16 cellular contexts compared by ENCODE assay signal in genomic region chr9:124964604-124965003, GRCh38. TPM values are rescaled to one million over a fixed set of nuclear protein-coding genes. Genes with fewer than 3 reads are reported as not detected.
DNase-seq lines count a peak whose midpoint lies in the region; ATAC-seq, FAIRE-seq and TF ChIP-seq lines count a peak whose summit lies in the region.
"Had no signal": no experiment of that assay in that cellular context is flagged by ENCODE, and none has a peak within 500 bp of the region (broad histone marks: within the 10 kb centered on the region; RNA-seq: fewer than 3 reads in every experiment).

No MANE protein-coding gene starts in this region.

- H3K27me3 Mint-ChIP-seq in activated T-cell treated with anti-CD3 and anti-CD28 coated beads, Interleukin-2, amount 50 U/mL, for 72 hours (ENCODE audit: low read depth) = no peaks in the 10 kb centered on the region
- no peaks in the 10 kb centered on the region for H3K27me3 Mint-ChIP-seq in activated naive CD8-positive, alpha-beta T cell treated with anti-CD3 and anti-CD28 coated beads for 36 hours

- no peak overlapping the region for H3K23ac ChIP-seq in mesendoderm (ENCODE audit: low read length)

- 11 to 47% (median 21%) methylated on average over 2 of the region's 2 CpGs for WGBS in small intestine, 3 donors
- WGBS in mesendoderm (ENCODE audit: extremely low coverage, insufficient coverage, low lambda C conversion rate) = no CpG with 5 or more reads among the region's 2 CpGs

- H3K18ac ChIP-seq in mesendoderm (ENCODE audit: low read length) = no peak overlapping the region

- no peaks in the 10 kb centered on the region for H3K36me3 Mint-ChIP-seq in activated T-cell treated with anti-CD3 and anti-CD28 coated beads, Interleukin-2, amount 50 U/mL, for 72 hours (ENCODE audit: insufficient read depth in 2 of 2)
- H3K36me3 Mint-ChIP-seq in activated naive CD8-positive, alpha-beta T cell treated with anti-CD3 and anti-CD28 coated beads for 36 hours = peaks cover 11% of the 10 kb centered on the region

- no peak overlapping the region for H2AK5ac ChIP-seq in mesendoderm (ENCODE audit: low read length)

- no peaks in the 10 kb centered on the region for H3K79me1 ChIP-seq in mesendoderm (ENCODE audit: low read length)

- H3K4me3 ChIP-seq in SJCRH30 (no peak overlapping the region), small intestine (ENCODE audit: low read depth in 1 of 2, low read length in 2 of 2) (no peak overlapping the region), mesendoderm (ENCODE audit: low read length) (no peak overlapping the region)
- H3K4me3 ChIP-seq: vagina had no signal

- no peak overlapping the region for H3K4me2 ChIP-seq in mesendoderm (ENCODE audit: low read length)

- H3K4me1 ChIP-seq in SJCRH30 (peaks cover 8% of the 10 kb centered on the region), small intestine (ENCODE audit: control insufficient read depth in 2 of 2, insufficient read depth in 1 of 2, low read depth in 1 of 2, low read length in 1 of 2) (no peaks in the 10 kb centered on the region), mesendoderm (ENCODE audit: control insufficient read depth, low read depth, low read length) (no peaks in the 10 kb centered on the region)
- H3K4me1 ChIP-seq: foreskin keratinocyte, vagina had no signal

- FAIRE-seq in small intestine (lab: Jason Lieb, UNC) = no peak
- FAIRE-seq: HepG2, TTC549 had no signal

- H2BK15ac ChIP-seq in mesendoderm (replicated peaks; ENCODE audit: low read depth) = no peak overlapping the region

- H2BK5ac ChIP-seq in mesendoderm (ENCODE audit: low read length) = no peak overlapping the region

- H3K56ac ChIP-seq in mesendoderm (ENCODE audit: low read length) = no peak overlapping the region

- H3K27me3 ChIP-seq in SJCRH30 (no peaks in the 10 kb centered on the region), small intestine (ENCODE audit: control insufficient read depth in 2 of 2, insufficient read depth in 2 of 2, low read length in 2 of 2) (no peaks in the 10 kb centered on the region), mesendoderm (ENCODE audit: insufficient read depth, low read length, poor library complexity) (no peaks in the 10 kb centered on the region)
- H3K27me3 ChIP-seq: foreskin keratinocyte, vagina had no signal

- H4K8ac ChIP-seq in mesendoderm (ENCODE audit: low read depth, low read length) = no peak overlapping the region

- DNase-seq in activated T-cell treated with anti-CD3 and anti-CD28 coated beads, Interleukin-2, amount 50 U/mL, for 72 hours = no peak
- no peak for DNase-seq in activated T-cell treated with anti-CD3 and anti-CD28 coated beads, Interleukin-2, amount 50 U/mL, for 48 hours
- peak in 1 of 2 experiments; percentile 40 for DNase-seq in SJCRH30
- DNase-seq in activated naive CD8-positive, alpha-beta T cell treated with anti-CD3 and anti-CD28 coated beads for 36 hours = no peak
- DNase-seq in small intestine = peak; percentile 12
- no peak for DNase-seq in mesendoderm
- DNase-seq in substantia nigra (lab: John Stamatoyannopoulos, UW) = no peak
- DNase-seq: Calu3; foreskin keratinocyte; NK-92 treated with Interleukin-12 subunit alpha and Interleukin-12 subunit beta, amount 100 ng/mL, for 24 hours; SHP77 treated with DMSO at 0.1 percent for 48 hours had no signal

- peak overlapping the region in 1 of 2 donors; percentile 58 for H3K4me3 Mint-ChIP-seq in activated T-cell treated with anti-CD3 and anti-CD28 coated beads, Interleukin-2, amount 50 U/mL, for 72 hours
- H3K4me3 Mint-ChIP-seq in activated naive CD8-positive, alpha-beta T cell treated with anti-CD3 and anti-CD28 coated beads for 36 hours = no peak overlapping the region
- H3K4me3 Mint-ChIP-seq: nephron had no signal

- H3K9me3 ChIP-seq in SJCRH30 (replicated peaks) (no peaks in the 10 kb centered on the region), small intestine (ENCODE audit: control insufficient read depth, low read depth) (no peaks in the 10 kb centered on the region)
- H3K9me3 ChIP-seq: vagina had no signal

- ATAC-seq in activated T-cell treated with anti-CD3 and anti-CD28 coated beads, Interleukin-2, amount 50 U/mL, for 72 hours (replicated peaks in 1 of 2) = no peak
- no peak for ATAC-seq in SK-N-SH treated with all-trans-retinoic acid at 6 μM for 48 hours
- ATAC-seq: foreskin keratinocyte, HepG2 had no signal

- H3K36me3 ChIP-seq in SJCRH30 = peaks cover 4% of the 10 kb centered on the region; the same call in 1 of the 2 replicates
- no peaks in the 10 kb centered on the region for H3K36me3 ChIP-seq in small intestine (ENCODE audit: control insufficient read depth in 2 of 2, insufficient read depth in 2 of 2, low read length in 2 of 2)
- H3K36me3 ChIP-seq in mesendoderm (ENCODE audit: control insufficient read depth, insufficient read depth, low read length) = no peaks in the 10 kb centered on the region
- H3K36me3 ChIP-seq: vagina had no signal

- peak overlapping the region; percentile 98 for H3K27ac Mint-ChIP-seq in activated T-cell treated with anti-CD3 and anti-CD28 coated beads, Interleukin-2, amount 50 U/mL, for 72 hours
- H3K27ac Mint-ChIP-seq in activated naive CD8-positive, alpha-beta T cell treated with anti-CD3 and anti-CD28 coated beads for 36 hours = peak overlapping the region; percentile 96
- H3K27ac Mint-ChIP-seq: nephron had no signal

- H3K4me1 Mint-ChIP-seq in activated T-cell treated with anti-CD3 and anti-CD28 coated beads, Interleukin-2, amount 50 U/mL, for 72 hours (ENCODE audit: low read depth) = peaks cover 28% of the 10 kb centered on the region
- peaks cover 30% of the 10 kb centered on the region for H3K4me1 Mint-ChIP-seq in activated naive CD8-positive, alpha-beta T cell treated with anti-CD3 and anti-CD28 coated beads for 36 hours
- H3K4me1 Mint-ChIP-seq: nephron had no signal

- H3K9ac ChIP-seq in mesendoderm (ENCODE audit: low read length) = no peak overlapping the region

- peak overlapping the region; percentile 29 for H3K27ac ChIP-seq in SJCRH30
- no peak overlapping the region for H3K27ac ChIP-seq in small intestine (ENCODE audit: low read depth in 1 of 2, low read length in 1 of 2)
- no peak overlapping the region for H3K27ac ChIP-seq in mesendoderm (ENCODE audit: low read depth, low read length)
- H3K27ac ChIP-seq in substantia nigra (ENCODE audit: low read depth, low read length, poor library complexity, severe bottlenecking) = no peak overlapping the region
- H3K27ac ChIP-seq: foreskin keratinocyte, vagina had no signal

- H3K79me2 ChIP-seq in mesendoderm (ENCODE audit: control insufficient read depth, insufficient read depth, low read length) = no peaks in the 10 kb centered on the region

- no peak overlapping the region for H2BK120ac ChIP-seq in mesendoderm (ENCODE audit: low read depth, low read length)

- H3K4ac ChIP-seq in mesendoderm (ENCODE audit: low read depth, low read length) = no peak overlapping the region

- H4K5ac ChIP-seq in mesendoderm (ENCODE audit: low read length) = no peak overlapping the region

- H3K9me3 Mint-ChIP-seq in activated T-cell treated with anti-CD3 and anti-CD28 coated beads, Interleukin-2, amount 50 U/mL, for 72 hours = no peaks in the 10 kb centered on the region
- H3K9me3 Mint-ChIP-seq in activated naive CD8-positive, alpha-beta T cell treated with anti-CD3 and anti-CD28 coated beads for 36 hours = no peaks in the 10 kb centered on the region

TF ChIP-seq in SK-N-SH treated with all-trans-retinoic acid at 6 μM for 48 hours, 23 proteins besides CTCF, POLR2A, EP300 and RAD21 (continues in another document):
- TF ChIP-seq PPARA (CRISPR knock-in tag; IDR thresholded peaks at IDR 0.05; ENCODE audit: borderline replicate concordance) = no peak
- no peak for TF ChIP-seq TCF4 (CRISPR knock-in tag; IDR thresholded peaks at IDR 0.05; ENCODE audit: borderline replicate concordance)
- TF ChIP-seq, protein P1, sequence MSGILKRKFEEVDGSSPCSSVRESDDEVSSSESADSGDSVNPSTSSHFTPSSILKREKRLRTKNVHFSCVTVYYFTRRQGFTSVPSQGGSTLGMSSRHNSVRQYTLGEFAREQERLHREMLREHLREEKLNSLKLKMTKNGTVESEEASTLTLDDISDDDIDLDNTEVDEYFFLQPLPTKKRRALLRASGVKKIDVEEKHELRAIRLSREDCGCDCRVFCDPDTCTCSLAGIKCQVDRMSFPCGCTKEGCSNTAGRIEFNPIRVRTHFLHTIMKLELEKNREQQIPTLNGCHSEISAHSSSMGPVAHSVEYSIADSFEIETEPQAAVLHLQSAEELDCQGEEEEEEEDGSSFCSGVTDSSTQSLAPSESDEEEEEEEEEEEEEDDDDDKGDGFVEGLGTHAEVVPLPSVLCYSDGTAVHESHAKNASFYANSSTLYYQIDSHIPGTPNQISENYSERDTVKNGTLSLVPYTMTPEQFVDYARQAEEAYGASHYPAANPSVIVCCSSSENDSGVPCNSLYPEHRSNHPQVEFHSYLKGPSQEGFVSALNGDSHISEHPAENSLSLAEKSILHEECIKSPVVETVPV (CRISPR knock-in tag; IDR thresholded peaks at IDR 0.05) = no peak
- TF ChIP-seq ZNF565 (CRISPR knock-in tag; conservative IDR thresholded peaks at IDR 0.05; ENCODE audit: low read depth) = no peak
- TF ChIP-seq, protein P2, sequence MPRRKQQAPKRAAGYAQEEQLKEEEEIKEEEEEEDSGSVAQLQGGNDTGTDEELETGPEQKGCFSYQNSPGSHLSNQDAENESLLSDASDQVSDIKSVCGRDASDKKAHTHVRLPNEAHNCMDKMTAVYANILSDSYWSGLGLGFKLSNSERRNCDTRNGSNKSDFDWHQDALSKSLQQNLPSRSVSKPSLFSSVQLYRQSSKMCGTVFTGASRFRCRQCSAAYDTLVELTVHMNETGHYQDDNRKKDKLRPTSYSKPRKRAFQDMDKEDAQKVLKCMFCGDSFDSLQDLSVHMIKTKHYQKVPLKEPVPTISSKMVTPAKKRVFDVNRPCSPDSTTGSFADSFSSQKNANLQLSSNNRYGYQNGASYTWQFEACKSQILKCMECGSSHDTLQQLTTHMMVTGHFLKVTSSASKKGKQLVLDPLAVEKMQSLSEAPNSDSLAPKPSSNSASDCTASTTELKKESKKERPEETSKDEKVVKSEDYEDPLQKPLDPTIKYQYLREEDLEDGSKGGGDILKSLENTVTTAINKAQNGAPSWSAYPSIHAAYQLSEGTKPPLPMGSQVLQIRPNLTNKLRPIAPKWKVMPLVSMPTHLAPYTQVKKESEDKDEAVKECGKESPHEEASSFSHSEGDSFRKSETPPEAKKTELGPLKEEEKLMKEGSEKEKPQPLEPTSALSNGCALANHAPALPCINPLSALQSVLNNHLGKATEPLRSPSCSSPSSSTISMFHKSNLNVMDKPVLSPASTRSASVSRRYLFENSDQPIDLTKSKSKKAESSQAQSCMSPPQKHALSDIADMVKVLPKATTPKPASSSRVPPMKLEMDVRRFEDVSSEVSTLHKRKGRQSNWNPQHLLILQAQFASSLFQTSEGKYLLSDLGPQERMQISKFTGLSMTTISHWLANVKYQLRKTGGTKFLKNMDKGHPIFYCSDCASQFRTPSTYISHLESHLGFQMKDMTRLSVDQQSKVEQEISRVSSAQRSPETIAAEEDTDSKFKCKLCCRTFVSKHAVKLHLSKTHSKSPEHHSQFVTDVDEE (CRISPR knock-in tag; IDR thresholded peaks at IDR 0.05) = no peak

RNA-seq across cellular contexts. Expression of gene GOLGA1, which starts 23.7 kb away (rescaled TPM):
- total RNA-seq in activated T-cell treated with anti-CD3 and anti-CD28 coated beads, Interleukin-2, amount 50 U/mL, for 72 hours = 10 to 100 TPM; 22.5 to 24.0 TPM
- 10.1 and 10.7 TPM in 2 replicates for total RNA-seq in SJCRH30 (2014; rRNA removed; shearing (Covaris generic))
- 10 to 100 TPM; 12.0 to 14.3 TPM for total RNA-seq in activated naive CD8-positive, alpha-beta T cell treated with anti-CD3 and anti-CD28 coated beads for 36 hours
- polyA plus RNA-seq in small intestine = 10 to 100 TPM in 2 of 3 donors, 1 to 10 TPM in 1; 9.1 to 18.8 (median 10.8) TPM
- polyA plus RNA-seq in mesendoderm (2013, experiment 1 of 2) = 4.2 TPM
- 4.6 TPM for polyA plus RNA-seq in mesendoderm (2013, experiment 2 of 2)
